Comparison of ENCODE assay signal across 19 cellular contexts in the genomic region with DNA sequence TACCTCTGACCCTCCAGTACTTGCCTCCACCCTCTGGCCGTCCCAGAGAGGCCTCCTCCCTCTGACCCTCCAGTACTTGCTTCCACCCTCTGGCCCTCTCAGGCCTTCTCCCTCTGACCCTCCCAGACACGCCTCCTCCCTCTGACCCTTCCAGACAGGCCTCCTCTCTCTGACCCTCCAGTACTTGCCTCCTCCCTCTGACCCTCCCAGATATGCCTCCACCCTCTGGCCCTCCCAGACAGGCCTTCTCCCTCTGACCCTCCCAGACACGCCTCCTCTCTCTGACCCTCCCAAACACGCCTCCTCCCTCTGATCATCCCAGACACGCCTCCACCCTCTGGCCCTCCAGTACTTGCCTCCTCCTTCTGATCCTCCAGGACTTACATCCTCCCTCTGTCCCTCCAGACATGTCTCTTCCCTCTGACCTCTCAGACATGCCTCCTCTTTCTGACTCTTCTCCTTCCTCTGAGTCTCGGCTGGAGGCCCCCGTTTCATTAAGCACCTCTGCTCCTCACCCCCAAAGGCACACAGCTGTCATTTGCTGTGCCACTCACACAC.
DNase-seq lines count a peak whose midpoint lies in the region; ATAC-seq and TF ChIP-seq lines count a peak whose summit lies in the region.
"Had no signal": no experiment of that assay in that cellular context is flagged by ENCODE, and none has a peak within 500 bp of the region (broad histone marks: within the 10 kb centered on the region; RNA-seq: fewer than 3 reads in every experiment).

No MANE protein-coding gene starts in this region.

- H4K20me1 ChIP-seq in Karpas-422 (ENCODE audit: insufficient read depth, low read depth, low read length) (no peaks in the 10 kb centered on the region), osteoblast (ENCODE audit: insufficient read depth, low read length) (no peaks in the 10 kb centered on the region), PC-3 (ENCODE audit: low read length) (no peaks in the 10 kb centered on the region)

- no peak overlapping the region for H3K4me2 ChIP-seq in Karpas-422 (ENCODE audit: low read depth, low read length, poor library complexity, severe bottlenecking)
- H3K4me2 ChIP-seq in osteoblast (ENCODE audit: insufficient read depth, low read length): no peak overlapping the region
- H3K4me2 ChIP-seq in PC-3 (ENCODE audit: low read length): no peak overlapping the region
- H3K4me2 ChIP-seq: BLaER1 treated with 17β-estradiol and CSF1 and Interleukin-3, amounts not matched to agents 10 nM and 100 nM had no signal

- intact Hi-C loops in PC-3 (cut with micrococcal nuclease): no loop called here

- no peaks in the 10 kb centered on the region for H3K79me2 ChIP-seq in Karpas-422 (ENCODE audit: low read length)
- H3K79me2 ChIP-seq in osteoblast (ENCODE audit: insufficient read depth, low read length): no peaks in the 10 kb centered on the region
- H3K79me2 ChIP-seq in PC-3 (ENCODE audit: low read length): no peaks in the 10 kb centered on the region

- no peak for ATAC-seq in PC-3
- ATAC-seq: GM12878, HCT116 had no signal

- H3K9me2 ChIP-seq in Karpas-422 (replicated peaks; ENCODE audit: insufficient read depth, low read length): no peaks in the 10 kb centered on the region
- no peaks in the 10 kb centered on the region for H3K9me2 ChIP-seq in PC-3 (replicated peaks; ENCODE audit: low read length)

- POLR2A ChIA-PET in HEK293 (lab: Yijun Ruan, JAX): no interaction called here
- POLR2A ChIA-PET in PC-3 (lab: Charles Lee; ENCODE audit: unreplicated experiment): no interaction called here

- H3K27me3 ChIP-seq in Karpas-422 (ENCODE audit: low read length): no peaks in the 10 kb centered on the region
- H3K27me3 ChIP-seq in osteoblast (ENCODE audit: insufficient read depth, low read length): no peaks in the 10 kb centered on the region
- peaks cover 4% of the 10 kb centered on the region; the same call in 1 of the 2 replicates for H3K27me3 ChIP-seq in PC-3 (ENCODE audit: low read length)
- H3K27me3 ChIP-seq: BE2C; BLaER1 treated with 17β-estradiol and CSF1 and Interleukin-3, amounts not matched to agents 10 nM and 100 nM had no signal

- no peaks in the 10 kb centered on the region for H3F3A ChIP-seq in PC-3 (ENCODE audit: low read length, unreplicated experiment)

- H3K36me3 ChIP-seq in HEK293 (ENCODE audit: control insufficient read depth in 2 of 2, insufficient read depth in 1 of 2, low read length in 2 of 2) (peaks cover 0 to 1% of the 10 kb centered on the region in 2 experiments; a peak in 1 of 3 replicates), Karpas-422 (ENCODE audit: insufficient read depth, low read length) (no peaks in the 10 kb centered on the region), osteoblast (ENCODE audit: insufficient read depth, low read length) (no peaks in the 10 kb centered on the region), PC-3 (ENCODE audit: low read depth, low read length) (no peaks in the 10 kb centered on the region)
- H3K36me3 ChIP-seq: BE2C had no signal

- in situ Hi-C loops in KBM-7 (cut with MboI; ENCODE audit: low pct_unique_long_range_greater_than_20kb, low sequenced_read_pairs): loop anchor here (10.0 kb wide), 1 partner anchor 362 kb away; no protein-coding TSS in a partner anchor

- BruUV-seq in PC-3 (replicated peaks; lab: Mats Ljungman, UMichigan): no TSS peak

- TF ChIP-seq CTCF in HEK293 (tag by site-specific recombination; IDR thresholded peaks at IDR 0.05) (no peak), osteoblast (IDR thresholded peaks at IDR 0.05; ENCODE audit: extremely low read depth, low read depth, low read length) (no peak), PC-3 (conservative IDR thresholded peaks at IDR 0.05; ENCODE audit: low read depth, low read length) (no peak)

- no peaks in the 10 kb centered on the region for H3K4me1 ChIP-seq in HEK293 (ENCODE audit: control insufficient read depth, insufficient read depth, low read length)
- no peaks in the 10 kb centered on the region for H3K4me1 ChIP-seq in Karpas-422 (ENCODE audit: low read length)
- H3K4me1 ChIP-seq in osteoblast (ENCODE audit: insufficient read depth, low read length): no peaks in the 10 kb centered on the region
- H3K4me1 ChIP-seq in PC-3 (ENCODE audit: insufficient read depth, low read length): no peaks in the 10 kb centered on the region
- H3K4me1 ChIP-seq: BE2C had no signal

- H3K9me3 ChIP-seq in HEK293 (ENCODE audit: control insufficient read depth, insufficient read depth, low read depth, low read length) (no peaks in the 10 kb centered on the region), Karpas-422 (ENCODE audit: low read length) (no peaks in the 10 kb centered on the region), osteoblast (ENCODE audit: low read depth, low read length) (no peaks in the 10 kb centered on the region), PC-3 (ENCODE audit: low read length) (no peaks in the 10 kb centered on the region)

- CTCF ChIA-PET in HEK293 (lab: Yijun Ruan, JAX) (interaction anchor here (8.3 kb wide), 1 partner anchor 273 kb away, joined by 105 read pairs; no protein-coding TSS in a partner anchor), PC-3 (lab: Charles Lee) (no interaction called here)

- H2AFZ ChIP-seq in Karpas-422 (ENCODE audit: low read length) (no peak overlapping the region), osteoblast (ENCODE audit: low read length) (no peak overlapping the region), PC-3 (ENCODE audit: low read length) (no peak overlapping the region)
- H2AFZ ChIP-seq: GM23248 had no signal

- no peak overlapping the region for H3K4me3 ChIP-seq in HEK293 (ENCODE audit: low read depth, low read length)
- no peak overlapping the region for H3K4me3 ChIP-seq in Karpas-422 (ENCODE audit: low read length)
- H3K4me3 ChIP-seq in osteoblast (ENCODE audit: insufficient read depth, low read length): no peak overlapping the region
- no peak overlapping the region for H3K4me3 ChIP-seq in PC-3 (ENCODE audit: low read length)
- H3K4me3 ChIP-seq: BLaER1 treated with 17β-estradiol and CSF1 and Interleukin-3, amounts not matched to agents 10 nM and 100 nM; GM12878; GM23248 had no signal

- H3K9ac ChIP-seq in Karpas-422 (ENCODE audit: low read length): no peak overlapping the region
- H3K9ac ChIP-seq in PC-3 (ENCODE audit: low read length): no peak overlapping the region
- H3K9ac ChIP-seq: BLaER1 treated with 17β-estradiol and CSF1 and Interleukin-3, amounts not matched to agents 10 nM and 100 nM; GM23248 had no signal

- DNase-seq in Karpas-422 (peak; percentile 21), osteoblast (ENCODE audit: insufficient read length, low spot score, missing footprints) (peak; percentile 19), cerebellar cortex (ENCODE audit: low spot score) (no peak), KBM-7 (no peak), PC-3 (no peak)
- DNase-seq: AML-193; BE2C; CD4-positive, alpha-beta T cell; CD8-positive, alpha-beta memory T cell; DMS 273 treated with DMSO at 0.1 percent for 48 hours; DMS79; EL; GDM1; GM23248; HFFc6 had no signal

- H3K27ac ChIP-seq in HEK293 (ENCODE audit: extremely low read depth, low read depth, low read length) (no peak overlapping the region), Karpas-422 (ENCODE audit: low read length) (no peak overlapping the region), osteoblast (ENCODE audit: low read depth, low read length) (no peak overlapping the region), PC-3 (ENCODE audit: low read length) (no peak overlapping the region)
- H3K27ac ChIP-seq: BLaER1 treated with 17β-estradiol and CSF1 and Interleukin-3, amounts not matched to agents 10 nM and 100 nM; GM23248 had no signal

TF ChIP-seq in HEK293, 187 proteins besides CTCF, POLR2A, EP300 and RAD21:
- TF ChIP-seq, protein P1, sequence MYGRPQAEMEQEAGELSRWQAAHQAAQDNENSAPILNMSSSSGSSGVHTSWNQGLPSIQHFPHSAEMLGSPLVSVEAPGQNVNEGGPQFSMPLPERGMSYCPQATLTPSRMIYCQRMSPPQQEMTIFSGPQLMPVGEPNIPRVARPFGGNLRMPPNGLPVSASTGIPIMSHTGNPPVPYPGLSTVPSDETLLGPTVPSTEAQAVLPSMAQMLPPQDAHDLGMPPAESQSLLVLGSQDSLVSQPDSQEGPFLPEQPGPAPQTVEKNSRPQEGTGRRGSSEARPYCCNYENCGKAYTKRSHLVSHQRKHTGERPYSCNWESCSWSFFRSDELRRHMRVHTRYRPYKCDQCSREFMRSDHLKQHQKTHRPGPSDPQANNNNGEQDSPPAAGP (tag by site-specific recombination; IDR thresholded peaks at IDR 0.05): 0 out of 2 replicates have a peak, but pooled peaks have one; percentile 20
- no peak for TF ChIP-seq ZNF133 (tag by site-specific recombination; IDR thresholded peaks at IDR 0.05)
- 0 out of 2 replicates have a peak, but pooled peaks have one; percentile 22 for TF ChIP-seq KLF8 (tag by site-specific recombination; IDR thresholded peaks at IDR 0.05)
- 0 out of 2 replicates have a peak, but pooled peaks have one; percentile 29 for TF ChIP-seq KLF9 (tag by site-specific recombination; IDR thresholded peaks at IDR 0.05; ENCODE audit: low read depth)
- TF ChIP-seq, protein P2, sequence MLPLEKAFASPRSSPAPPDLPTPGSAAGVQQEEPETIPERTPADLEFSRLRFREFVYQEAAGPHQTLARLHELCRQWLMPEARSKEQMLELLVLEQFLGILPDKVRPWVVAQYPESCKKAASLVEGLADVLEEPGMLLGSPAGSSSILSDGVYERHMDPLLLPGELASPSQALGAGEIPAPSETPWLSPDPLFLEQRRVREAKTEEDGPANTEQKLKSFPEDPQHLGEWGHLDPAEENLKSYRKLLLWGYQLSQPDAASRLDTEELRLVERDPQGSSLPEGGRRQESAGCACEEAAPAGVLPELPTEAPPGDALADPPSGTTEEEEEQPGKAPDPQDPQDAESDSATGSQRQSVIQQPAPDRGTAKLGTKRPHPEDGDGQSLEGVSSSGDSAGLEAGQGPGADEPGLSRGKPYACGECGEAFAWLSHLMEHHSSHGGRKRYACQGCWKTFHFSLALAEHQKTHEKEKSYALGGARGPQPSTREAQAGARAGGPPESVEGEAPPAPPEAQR (tag by site-specific recombination; IDR thresholded peaks at IDR 0.05): no peak

Comparison
In these comparisons a context has a peak if more than half of its experiments do, and no peak if none do; other contexts are left out.
1. DNase-seq: peak in Karpas-422 (single experiment) and osteoblast (single experiment); none in cerebellar cortex (single experiment), KBM-7 (single experiment) and PC-3 (single experiment).